ENCODE assay signal across 9 cellular contexts in the genomic region with DNA sequence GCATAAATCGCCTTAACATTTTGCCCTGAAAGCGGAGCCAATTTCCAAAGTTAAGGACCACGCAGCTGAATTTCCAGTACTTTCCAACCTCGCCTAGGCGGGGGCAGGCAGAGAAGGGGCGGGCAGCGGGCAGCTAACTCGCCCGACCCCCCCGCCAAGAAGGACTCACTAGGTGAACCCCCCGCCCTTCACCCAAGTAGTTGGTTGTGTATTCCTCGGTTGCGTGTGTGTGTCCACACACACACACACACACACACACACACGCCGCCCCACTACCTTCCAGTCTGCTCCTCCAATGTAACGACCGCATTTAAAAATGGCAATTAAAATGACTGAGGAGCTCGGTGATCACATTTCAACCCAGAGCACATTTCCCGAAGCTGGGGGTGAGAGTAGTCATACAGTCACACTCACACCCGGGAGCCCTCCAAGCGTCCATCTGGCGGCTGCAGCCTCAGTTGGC. TPM values are rescaled to one million over a fixed set of nuclear protein-coding genes. Genes with fewer than 3 reads are reported as not detected.
DNase-seq lines count a peak whose midpoint lies in the region; ATAC-seq and TF ChIP-seq lines count a peak whose summit lies in the region.
"Had no signal": no experiment of that assay in that cellular context is flagged by ENCODE, and none has a peak within 500 bp of the region (broad histone marks: within the 10 kb centered on the region; RNA-seq: fewer than 3 reads in every experiment).

No MANE protein-coding gene starts in this region.

- no peak overlapping the region for H3K4me3 Mint-ChIP-seq in CD4-positive, alpha-beta T cell
- H3K4me3 Mint-ChIP-seq in naive thymus-derived CD4-positive, alpha-beta T cell = peak overlapping the region in 4 of 10 donors; percentile 22 to 53 (median 42)

- H3K9me3 ChIP-seq in HUES6 (ENCODE audit: control insufficient read depth, insufficient read depth, low read depth, low read length) (no peaks in the 10 kb centered on the region), ascending aorta (no peaks in the 10 kb centered on the region), iPS-18c (ENCODE audit: control insufficient read depth, insufficient read depth, low read length) (no peaks in the 10 kb centered on the region), thoracic aorta (no peaks in the 10 kb centered on the region)
- no peaks in the 10 kb centered on the region for H3K9me3 ChIP-seq in CD4-positive, alpha-beta T cell (ENCODE audit: control insufficient read depth, low read length)
- no peaks in the 10 kb centered on the region for H3K9me3 ChIP-seq in naive thymus-derived CD4-positive, alpha-beta T cell (ENCODE audit: control insufficient read depth in 2 of 3, low read length in 3 of 3)

- intact Hi-C loops in ascending aorta (cut with DNase I) = loop anchor here (5.0 to 10.0 kb wide), 5 partner anchors 197 to 742 kb away; no protein-coding TSS in a partner anchor
- intact Hi-C loops in CD4-positive, alpha-beta T cell (cut with DNase I, micrococcal nuclease) = no loop called here
- intact Hi-C loops in naive thymus-derived CD4-positive, alpha-beta T cell (cut with micrococcal nuclease) = no loop called here

- peaks cover 82% of the 10 kb centered on the region for H3K27me3 ChIP-seq in HUES6 (ENCODE audit: control insufficient read depth, insufficient read depth, low read length)
- no peaks in the 10 kb centered on the region for H3K27me3 ChIP-seq in ascending aorta
- no peaks in the 10 kb centered on the region for H3K27me3 ChIP-seq in thoracic aorta (replicated peaks; ENCODE audit: insufficient read depth)
- peaks cover 79% of the 10 kb centered on the region for H3K27me3 ChIP-seq in CD4-positive, alpha-beta T cell (ENCODE audit: control insufficient read depth, insufficient read depth, low read length)
- H3K27me3 ChIP-seq in naive thymus-derived CD4-positive, alpha-beta T cell (ENCODE audit: control insufficient read depth in 2 of 2, insufficient read depth in 2 of 2, low read length in 2 of 2) = peaks cover 0 to 4% of the 10 kb centered on the region in 2 donors

- ATAC-seq in thoracic aorta (ENCODE audit: insufficient number of reproducible peaks, low FRiP score, low read depth) (no peak), GM19035 (IDR thresholded peaks at IDR 0.05; ENCODE audit: unreplicated experiment) (no peak)
- ATAC-seq in CD4-positive, alpha-beta T cell (ENCODE audit: poor library complexity) = no peak
- ATAC-seq in naive thymus-derived CD4-positive, alpha-beta T cell = no peak

- H3K4me1 Mint-ChIP-seq in CD4-positive, alpha-beta T cell (ENCODE audit: low read depth) = peaks cover 7% of the 10 kb centered on the region
- H3K4me1 Mint-ChIP-seq in naive thymus-derived CD4-positive, alpha-beta T cell = peaks cover 5 to 25% (median 20%) of the 10 kb centered on the region in 7 donors

- no peaks in the 10 kb centered on the region for H3K36me3 ChIP-seq in HUES6 (ENCODE audit: control insufficient read depth, insufficient read depth, low read length)
- H3K36me3 ChIP-seq in ascending aorta = no peaks in the 10 kb centered on the region
- H3K36me3 ChIP-seq in thoracic aorta = no peaks in the 10 kb centered on the region
- no peaks in the 10 kb centered on the region for H3K36me3 ChIP-seq in naive thymus-derived CD4-positive, alpha-beta T cell (ENCODE audit: control insufficient read depth in 2 of 3, insufficient read depth in 3 of 3, low read length in 3 of 3)

- no peak overlapping the region for H3K27ac Mint-ChIP-seq in CD4-positive, alpha-beta T cell
- H3K27ac Mint-ChIP-seq in naive thymus-derived CD4-positive, alpha-beta T cell = no peak overlapping the region

- H3K9ac ChIP-seq in HUES6 (ENCODE audit: low read length) = peak overlapping the region; percentile 80

- TF ChIP-seq CTCF in ascending aorta (IDR thresholded peaks at IDR 0.05) (no peak), thoracic aorta (IDR thresholded peaks at IDR 0.05) (no peak)
- no peak for TF ChIP-seq CTCF in CD4-positive, alpha-beta T cell (IDR thresholded peaks at IDR 0.05)

- no peaks in the 10 kb centered on the region for H3K36me3 Mint-ChIP-seq in CD4-positive, alpha-beta T cell (ENCODE audit: low read depth)
- H3K36me3 Mint-ChIP-seq in naive thymus-derived CD4-positive, alpha-beta T cell = peaks cover 0 to 15% (median 5%) of the 10 kb centered on the region in 5 donors

- POLR2A ChIA-PET in CD4-positive, alpha-beta T cell (lab: Charles Lee) = no interaction called here
- POLR2A ChIA-PET in naive thymus-derived CD4-positive, alpha-beta T cell (lab: Charles Lee) = no interaction called here

- peaks cover 20% of the 10 kb centered on the region for H3K4me1 ChIP-seq in HUES6 (ENCODE audit: control insufficient read depth, insufficient read depth, low read length)
- peaks cover 0 to 8% of the 10 kb centered on the region in 2 donors for H3K4me1 ChIP-seq in ascending aorta
- H3K4me1 ChIP-seq in thoracic aorta (ENCODE audit: control insufficient read depth in 1 of 2, low read depth in 2 of 2) = peaks cover 4 to 35% of the 10 kb centered on the region in 2 donors
- H3K4me1 ChIP-seq in naive thymus-derived CD4-positive, alpha-beta T cell (ENCODE audit: control insufficient read depth in 2 of 2, insufficient read depth in 2 of 2, low read length in 2 of 2) = no peaks in the 10 kb centered on the region

- H3K27ac ChIP-seq in HUES6 (ENCODE audit: low read depth, low read length) (no peak overlapping the region), ascending aorta (peak overlapping the region; percentile 87 to 89), thoracic aorta (peak overlapping the region in 1 of 2 donors; percentile 88)
- H3K27ac ChIP-seq in CD4-positive, alpha-beta T cell (ENCODE audit: low read depth, low read length) = no peak overlapping the region
- H3K27ac ChIP-seq in naive thymus-derived CD4-positive, alpha-beta T cell (ENCODE audit: low read depth, low read length) = no peak overlapping the region

- peak overlapping the region; percentile 76 for H3K4me3 ChIP-seq in HUES6 (ENCODE audit: low read depth, low read length)
- peak overlapping the region; percentile 71 to 73 for H3K4me3 ChIP-seq in ascending aorta
- H3K4me3 ChIP-seq in iPS-18c (ENCODE audit: insufficient read depth, low read depth, low read length) = peak overlapping the region; percentile 77
- H3K4me3 ChIP-seq in thoracic aorta = peak overlapping the region; percentile 89
- no peak overlapping the region for H3K4me3 ChIP-seq in naive thymus-derived CD4-positive, alpha-beta T cell (ENCODE audit: low read length)

- CTCF ChIA-PET in CD4-positive, alpha-beta T cell (lab: Charles Lee) = no interaction called here
- CTCF ChIA-PET in naive thymus-derived CD4-positive, alpha-beta T cell (lab: Charles Lee) = no interaction called here

- H3K27me3 Mint-ChIP-seq in CD4-positive, alpha-beta T cell = peaks cover 81% of the 10 kb centered on the region
- H3K27me3 Mint-ChIP-seq in naive thymus-derived CD4-positive, alpha-beta T cell = peaks cover 65 to 79% (median 72%) of the 10 kb centered on the region in 5 donors

- DNase-seq in ascending aorta (ENCODE audit: low spot score in 2 of 2) (no peak), thoracic aorta (ENCODE audit: low spot score) (no peak)
- no peak for DNase-seq in CD4-positive, alpha-beta T cell
- DNase-seq in naive thymus-derived CD4-positive, alpha-beta T cell = no peak
- DNase-seq: activated CD8-positive, alpha-beta memory T cell treated with anti-CD3 and anti-CD28 coated beads, Interleukin-2, amount 50 U/mL, for 4 hours; small intestine had no signal

- peaks cover 2% of the 10 kb centered on the region for H3K9me3 Mint-ChIP-seq in CD4-positive, alpha-beta T cell
- H3K9me3 Mint-ChIP-seq in naive thymus-derived CD4-positive, alpha-beta T cell = peaks cover 0 to 16% (median 5%) of the 10 kb centered on the region in 11 donors

RNA-seq across cellular contexts. Expression of gene TENM4, which starts 1.4 kb away (rescaled TPM):
- total RNA-seq in ascending aorta (11.9 TPM), thoracic aorta (10 to 100 TPM in 1 of 2 donors, 1 to 10 TPM in 1; 6.1 to 13.3 TPM)
- total RNA-seq in CD4-positive, alpha-beta T cell = under 1 TPM; 0.22 to 0.31 TPM
- total RNA-seq in naive thymus-derived CD4-positive, alpha-beta T cell = under 1 TPM in 2 of 5 experiments, not detected in 3; 0.32 to 0.47 TPM
- polyA plus RNA-seq in naive thymus-derived CD4-positive, alpha-beta T cell = not detected

Comparison
In these comparisons a context has a peak if more than half of its experiments do, and no peak if none do; other contexts are left out.
1. H3K27ac ChIP-seq: peak in ascending aorta (2 of 2); none in HUES6 (single experiment), CD4-positive, alpha-beta T cell (single experiment) and naive thymus-derived CD4-positive, alpha-beta T cell (single experiment).